1 cellular context compared by ENCODE assay signal in genomic region chr13:25375727-25376358, GRCh38.
A peak's percentile ranks its signal among the peaks of the same experiment; 100 is the strongest.
TF ChIP-seq lines count a peak whose summit lies in the region.

No MANE protein-coding gene starts in this region.

TF ChIP-seq in K562, 482 proteins besides CTCF, POLR2A, EP300 and RAD21 (continued from another document):
- peak; percentile 42; the same call in 1 of the 2 replicates for TF ChIP-seq DEAF1 (CRISPR knock-in tag; IDR thresholded peaks at IDR 0.05)
- 0 out of 2 replicates have a peak, but pooled peaks have one; percentile 10 for TF ChIP-seq RB1 (IDR thresholded peaks at IDR 0.05; ENCODE audit: low read depth)
- no peak for TF ChIP-seq SOX6 (IDR thresholded peaks at IDR 0.05)
